8 cellular contexts compared by ENCODE assay signal in the genomic region with DNA sequence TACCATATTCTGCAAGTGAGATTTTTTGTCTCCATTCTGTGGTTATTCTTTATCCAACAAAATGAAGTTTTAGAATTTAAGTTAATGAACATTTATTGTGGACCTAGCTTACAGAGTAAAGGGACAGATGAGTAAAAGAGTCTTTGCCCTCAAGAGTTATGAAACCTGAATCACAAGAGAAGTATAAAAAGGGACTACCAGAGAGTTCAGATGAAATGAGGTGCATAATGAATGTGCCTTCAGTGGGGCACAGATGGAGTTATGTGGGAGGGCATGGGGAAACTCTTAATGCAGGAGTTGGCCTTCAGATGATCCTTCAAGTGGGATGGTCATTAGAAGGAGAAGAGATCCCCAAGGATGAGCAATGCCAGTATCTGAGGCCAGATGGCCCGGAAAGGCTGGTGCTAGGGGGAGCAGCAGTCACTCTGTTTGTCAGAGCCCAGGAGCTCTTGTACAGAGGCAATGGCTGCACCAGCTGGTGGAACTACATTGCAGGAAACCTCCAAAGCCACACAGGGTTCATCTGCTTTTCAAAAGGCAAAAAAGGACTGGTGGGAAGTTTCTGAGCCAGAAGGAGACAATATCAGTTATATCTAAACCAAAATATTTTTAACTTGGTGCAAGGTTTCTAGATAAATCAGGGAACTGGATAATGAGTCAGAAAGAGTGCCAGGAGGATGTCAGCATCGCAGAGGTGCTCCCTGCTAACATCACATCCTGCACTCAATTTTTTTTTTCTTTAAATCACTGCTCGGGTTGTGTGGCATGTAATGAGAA.
DNase-seq lines count a peak whose midpoint lies in the region; ATAC-seq and TF ChIP-seq lines count a peak whose summit lies in the region.

No MANE protein-coding gene starts in this region.

- H3K79me2 ChIP-seq in MM.1S (ENCODE audit: low read length): no peaks in the 10 kb centered on the region

- H3K27ac ChIP-seq in BLaER1 treated with 17β-estradiol and CSF1 and Interleukin-3, amounts not matched to agents 10 nM and 100 nM: peak overlapping the region in 2 of 11 experiments; percentile 17 to 46; a peak in 4 of 22 replicates
- H3K27ac ChIP-seq in MM.1S (ENCODE audit: low read length): peak overlapping the region; percentile 57; the same call in 1 of the 2 replicates

- DNase-seq in MM.1S: peak; percentile 23
- DNase-seq in germinal center (ENCODE audit: low spot score): peak; percentile 27
- no peak for DNase-seq in ureter (ENCODE audit: low spot score)
- DNase-seq in epidermal melanocyte (ENCODE audit: insufficient read length, low spot score): no peak
- no peak for DNase-seq in nucleus accumbens (lab: John Stamatoyannopoulos, UW)
- no peak for DNase-seq in NCI-H1105 (lab: John Stamatoyannopoulos, UW)

- H4K20me1 ChIP-seq in BLaER1 treated with 17β-estradiol and CSF1 and Interleukin-3, amounts not matched to agents 10 nM and 100 nM: no peaks in the 10 kb centered on the region
- no peaks in the 10 kb centered on the region for H4K20me1 ChIP-seq in MM.1S (ENCODE audit: insufficient read depth, low read length)

- H3K36me3 ChIP-seq in BLaER1 treated with 17β-estradiol and CSF1 and Interleukin-3, amounts not matched to agents 10 nM and 100 nM: peaks cover 0 to 11% (median 0%) of the 10 kb centered on the region in 11 experiments; a peak in 2 of 22 replicates
- H3K36me3 ChIP-seq in MM.1S (replicated peaks; ENCODE audit: insufficient read depth, low read length): no peaks in the 10 kb centered on the region

- no peaks in the 10 kb centered on the region for H3K27me3 ChIP-seq in BLaER1 treated with 17β-estradiol and CSF1 and Interleukin-3, amounts not matched to agents 10 nM and 100 nM
- H3K27me3 ChIP-seq in MM.1S (replicated peaks; ENCODE audit: insufficient read depth, low read length): no peaks in the 10 kb centered on the region

- peak overlapping the region; percentile 3; the same call in 1 of the 2 replicates for H2AFZ ChIP-seq in MM.1S (ENCODE audit: low read length)

- ATAC-seq in GM19395 (IDR thresholded peaks at IDR 0.05; ENCODE audit: unreplicated experiment): peak; percentile 51

- H3K9me2 ChIP-seq in MM.1S (replicated peaks; ENCODE audit: insufficient read depth, low read length): no peaks in the 10 kb centered on the region

- H3F3A ChIP-seq in MM.1S (ENCODE audit: insufficient read depth, low read length): peaks cover 23% of the 10 kb centered on the region

- peaks cover 7 to 49% (median 25%) of the 10 kb centered on the region in 10 experiments; a peak in 18 of 20 replicates for H3K4me1 ChIP-seq in BLaER1 treated with 17β-estradiol and CSF1 and Interleukin-3, amounts not matched to agents 10 nM and 100 nM
- H3K4me1 ChIP-seq in MM.1S (ENCODE audit: low read length): peaks cover 48% of the 10 kb centered on the region

- peaks cover 24 to 56% (median 43%) of the 10 kb centered on the region in 11 experiments for H3K9me3 ChIP-seq in BLaER1 treated with 17β-estradiol and CSF1 and Interleukin-3, amounts not matched to agents 10 nM and 100 nM (replicated peaks in 1 of 11)
- no peaks in the 10 kb centered on the region for H3K9me3 ChIP-seq in MM.1S (replicated peaks; ENCODE audit: insufficient read depth, low read length)

- no peak for TF ChIP-seq CTCF in MM.1S (IDR thresholded peaks at IDR 0.05; ENCODE audit: low read length)

- peak overlapping the region in 1 of 10 experiments; percentile 4; a peak in 1 of 20 replicates for H3K4me3 ChIP-seq in BLaER1 treated with 17β-estradiol and CSF1 and Interleukin-3, amounts not matched to agents 10 nM and 100 nM
- no peak overlapping the region for H3K4me3 ChIP-seq in MM.1S (ENCODE audit: low read length)

- H3K9ac ChIP-seq in BLaER1 treated with 17β-estradiol and CSF1 and Interleukin-3, amounts not matched to agents 10 nM and 100 nM: no peak overlapping the region; a peak in 1 of 22 replicates
- no peak overlapping the region for H3K9ac ChIP-seq in MM.1S (ENCODE audit: low read length)

- H3K4me2 ChIP-seq in BLaER1 treated with 17β-estradiol and CSF1 and Interleukin-3, amounts not matched to agents 10 nM and 100 nM: peak overlapping the region in 9 of 11 experiments; percentile 9 to 66 (median 31); a peak in 16 of 22 replicates
- peak overlapping the region; percentile 10; the same call in 1 of the 2 replicates for H3K4me2 ChIP-seq in MM.1S (ENCODE audit: low read depth, low read length)

Comparison
In these comparisons a context has a peak if more than half of its experiments do, and no peak if none do; other contexts are left out.
1. DNase-seq: peak in MM.1S (single experiment) and germinal center (single experiment); none in ureter (single experiment), epidermal melanocyte (single experiment), nucleus accumbens (0 of 56) and NCI-H1105 (single experiment).